ENCODE assay signal across 13 cellular contexts in the genomic region with DNA sequence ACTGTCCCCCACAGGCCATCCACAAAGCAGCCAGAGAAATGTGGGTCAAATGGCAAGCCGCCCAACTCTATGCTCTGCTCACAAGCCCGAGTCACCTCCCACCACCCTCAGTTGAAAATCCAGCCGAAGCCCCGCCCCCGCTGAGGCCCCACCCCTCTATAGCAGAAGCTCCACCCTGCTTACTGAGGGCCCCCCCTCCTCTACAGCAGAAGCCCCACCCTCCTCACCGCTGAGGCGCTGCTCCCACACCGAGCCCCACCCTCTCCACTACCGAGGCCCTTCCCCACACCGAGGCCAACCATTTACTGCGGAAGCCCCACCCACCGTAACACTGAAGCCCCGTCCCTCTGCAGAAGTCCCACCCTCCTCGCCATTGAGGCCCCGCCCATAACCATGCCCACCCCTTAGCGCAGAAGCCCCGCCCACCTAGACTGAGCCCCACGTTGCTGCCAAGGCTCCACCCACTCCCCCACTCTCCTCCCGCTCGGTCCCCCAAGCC. TPM values are rescaled to one million over a fixed set of nuclear protein-coding genes. Genes with fewer than 3 reads are reported as not detected.
DNase-seq lines count a peak whose midpoint lies in the region; ATAC-seq and TF ChIP-seq lines count a peak whose summit lies in the region.
"Had no signal": no experiment of that assay in that cellular context is flagged by ENCODE, and none has a peak within 500 bp of the region (broad histone marks: within the 10 kb centered on the region; RNA-seq: fewer than 3 reads in every experiment).

No MANE protein-coding gene starts in this region.

- no peaks in the 10 kb centered on the region for H3K79me2 ChIP-seq in osteoblast (ENCODE audit: insufficient read depth, low read length)

- no peak overlapping the region for H3K4me3 Mint-ChIP-seq in activated CD8-positive, alpha-beta memory T cell treated with anti-CD3 and anti-CD28 coated beads, Interleukin-2, amount 10 ng/mL, durations not matched to agents 7 days and 5 days
- H3K4me3 Mint-ChIP-seq in T-cell (no peak overlapping the region), glutamatergic neuron (ENCODE audit: unreplicated experiment) (no peak overlapping the region)

- no peaks in the 10 kb centered on the region for H3K4me1 Mint-ChIP-seq in activated CD8-positive, alpha-beta memory T cell treated with anti-CD3 and anti-CD28 coated beads, Interleukin-2, amount 10 ng/mL, durations not matched to agents 7 days and 5 days
- no peaks in the 10 kb centered on the region for H3K4me1 Mint-ChIP-seq in T-cell
- H3K4me1 Mint-ChIP-seq in glutamatergic neuron (ENCODE audit: low read depth, unreplicated experiment) = no peaks in the 10 kb centered on the region

- no peaks in the 10 kb centered on the region for H3K9me3 ChIP-seq in osteoblast (ENCODE audit: low read depth, low read length)
- H3K9me3 ChIP-seq: BLaER1, prostate gland had no signal

- POLR2A ChIA-PET in T-cell (lab: Charles Lee) = no interaction called here

- no peak overlapping the region for H3K4me3 ChIP-seq in osteoblast (ENCODE audit: insufficient read depth, low read length)
- H3K4me3 ChIP-seq: BLaER1, PC-9, prostate gland had no signal

- no peak overlapping the region for H3K4me2 ChIP-seq in osteoblast (ENCODE audit: insufficient read depth, low read length)
- H3K4me2 ChIP-seq: BLaER1, PC-9 had no signal

- no peak overlapping the region for H2AFZ ChIP-seq in osteoblast (ENCODE audit: low read length)
- H2AFZ ChIP-seq: PC-9 had no signal

- H3K36me3 Mint-ChIP-seq in activated CD8-positive, alpha-beta memory T cell treated with anti-CD3 and anti-CD28 coated beads, Interleukin-2, amount 10 ng/mL, durations not matched to agents 7 days and 5 days = peaks cover 12% of the 10 kb centered on the region
- H3K36me3 Mint-ChIP-seq in T-cell = peaks cover 14% of the 10 kb centered on the region
- no peaks in the 10 kb centered on the region for H3K36me3 Mint-ChIP-seq in glutamatergic neuron (ENCODE audit: unreplicated experiment)

- H3K36me3 ChIP-seq in osteoblast (ENCODE audit: insufficient read depth, low read length) = peaks cover 48% of the 10 kb centered on the region

- TF ChIP-seq CTCF in glutamatergic neuron (IDR thresholded peaks at IDR 0.05; ENCODE audit: partially characterized antibody, unreplicated experiment) = no peak
- TF ChIP-seq CTCF in osteoblast (IDR thresholded peaks at IDR 0.05; ENCODE audit: extremely low read depth, low read depth, low read length) = no peak

- no peaks in the 10 kb centered on the region for H3K9me3 Mint-ChIP-seq in activated CD8-positive, alpha-beta memory T cell treated with anti-CD3 and anti-CD28 coated beads, Interleukin-2, amount 10 ng/mL, durations not matched to agents 7 days and 5 days (ENCODE audit: low read depth)
- H3K9me3 Mint-ChIP-seq in T-cell (no peaks in the 10 kb centered on the region), glutamatergic neuron (ENCODE audit: unreplicated experiment) (peaks cover 7% of the 10 kb centered on the region)
- H3K9me3 Mint-ChIP-seq: activated T-helper 2 cell treated with anti-CD3 and anti-CD28 coated beads, Interferon-gamma antibody, Interleukin-2, Interleukin-4, amounts not matched to agents 10 μg/mL and 5 μg/mL and 100 μg/mL, durations not matched to agents 14 hours and 24 hours and 36 hours had no signal

- no peaks in the 10 kb centered on the region for H3K27me3 Mint-ChIP-seq in activated CD8-positive, alpha-beta memory T cell treated with anti-CD3 and anti-CD28 coated beads, Interleukin-2, amount 10 ng/mL, durations not matched to agents 7 days and 5 days
- no peaks in the 10 kb centered on the region for H3K27me3 Mint-ChIP-seq in T-cell
- H3K27me3 Mint-ChIP-seq in glutamatergic neuron (ENCODE audit: unreplicated experiment) = peaks cover 3% of the 10 kb centered on the region

- H3K27ac ChIP-seq in osteoblast (ENCODE audit: low read depth, low read length) = no peak overlapping the region
- H3K27ac ChIP-seq: BLaER1, HL-60, PC-9, prostate gland had no signal

- H3K4me1 ChIP-seq in osteoblast (ENCODE audit: insufficient read depth, low read length) = no peaks in the 10 kb centered on the region
- H3K4me1 ChIP-seq: BLaER1, prostate gland had no signal

- H3K27me3 ChIP-seq in osteoblast (ENCODE audit: insufficient read depth, low read length) = no peaks in the 10 kb centered on the region
- H3K27me3 ChIP-seq: BLaER1 had no signal

- no peak for DNase-seq in activated CD8-positive, alpha-beta memory T cell treated with anti-CD3 and anti-CD28 coated beads, Interleukin-2, amount 10 ng/mL, durations not matched to agents 7 days and 5 days
- no peak for DNase-seq in activated CD8-positive, alpha-beta memory T cell treated with anti-CD3 and anti-CD28 coated beads, Interleukin-2, amount 50 U/mL, for 4 hours
- DNase-seq in T-cell (peak in 3 of 34 experiments; percentile 4 to 12 (median 12)), glutamatergic neuron (peak; percentile 48), osteoblast (ENCODE audit: insufficient read length, low spot score, missing footprints) (no peak), NOMO-1 treated with dmso at 0.1 percent for 144 hours (lab: John Stamatoyannopoulos, UW; ENCODE audit: unreplicated experiment) (no peak)
- peak; percentile 27 for DNase-seq in stimulated activated naive CD8-positive, alpha-beta T cell treated with anti-CD3 and anti-CD28 coated beads, Interleukin-15, Interleukin-2, amounts not matched to agents 100 U/mL and 50 U/mL, for 24 hours
- DNase-seq: PC-9 had no signal

- no peak overlapping the region for H3K27ac Mint-ChIP-seq in activated CD8-positive, alpha-beta memory T cell treated with anti-CD3 and anti-CD28 coated beads, Interleukin-2, amount 10 ng/mL, durations not matched to agents 7 days and 5 days
- no peak overlapping the region for H3K27ac Mint-ChIP-seq in T-cell
- no peak overlapping the region for H3K27ac Mint-ChIP-seq in glutamatergic neuron (ENCODE audit: unreplicated experiment)
- H3K27ac Mint-ChIP-seq: activated T-helper 2 cell treated with anti-CD3 and anti-CD28 coated beads, Interferon-gamma antibody, Interleukin-2, Interleukin-4, amounts not matched to agents 10 μg/mL and 5 μg/mL and 100 μg/mL, durations not matched to agents 14 hours and 24 hours and 36 hours had no signal

- CTCF ChIA-PET in activated CD8-positive, alpha-beta memory T cell treated with anti-CD3 and anti-CD28 coated beads, Interleukin-2, amount 10 ng/mL, durations not matched to agents 7 days and 5 days (lab: Charles Lee) = no interaction called here
- CTCF ChIA-PET in T-cell (lab: Charles Lee) = no interaction called here

- ATAC-seq in activated CD8-positive, alpha-beta memory T cell treated with anti-CD3 and anti-CD28 coated beads, Interleukin-2, amount 10 ng/mL, durations not matched to agents 7 days and 5 days = peak; percentile 63
- peak in 3 of 4 experiments; percentile 35 to 66 (median 47) for ATAC-seq in T-cell (replicated peaks in 1 of 4)
- ATAC-seq in stimulated activated naive CD8-positive, alpha-beta T cell treated with anti-CD3 and anti-CD28 coated beads, Interleukin-15, Interleukin-2, amounts not matched to agents 100 U/mL and 50 U/mL, for 24 hours = peak; percentile 19
- ATAC-seq in HG02678 (IDR thresholded peaks at IDR 0.05; ENCODE audit: unreplicated experiment) = no peak

- H4K20me1 ChIP-seq in osteoblast (ENCODE audit: insufficient read depth, low read length) = peaks cover 7% of the 10 kb centered on the region
- H4K20me1 ChIP-seq: BLaER1 had no signal

RNA-seq across cellular contexts. Expression of a gene that starts 8.8 kb away (rescaled TPM):
- 10 to 100 TPM; 47.7 to 60.8 TPM for total RNA-seq in activated CD8-positive, alpha-beta memory T cell treated with anti-CD3 and anti-CD28 coated beads, Interleukin-2, amount 10 ng/mL, durations not matched to agents 7 days and 5 days
- total RNA-seq in T-cell (10 to 100 TPM; 27.5 to 46.4 (median 38.3) TPM), glutamatergic neuron (ENCODE audit: unreplicated experiment) (32.6 TPM), osteoblast (152 and 161 TPM in 2 replicates)

RNA-seq across cellular contexts. Expression of a gene that starts 39.6 kb away (rescaled TPM):
- 10 to 100 TPM; 15.7 to 20.1 TPM for total RNA-seq in activated CD8-positive, alpha-beta memory T cell treated with anti-CD3 and anti-CD28 coated beads, Interleukin-2, amount 10 ng/mL, durations not matched to agents 7 days and 5 days
- 10 to 100 TPM; 10.8 to 23.0 (median 19.5) TPM for total RNA-seq in T-cell
- 23.6 TPM for total RNA-seq in glutamatergic neuron (ENCODE audit: unreplicated experiment)
- total RNA-seq in osteoblast = 1.8 TPM in 2 replicates

RNA-seq across cellular contexts. Expression of a gene that starts 44.7 kb away (rescaled TPM):
- total RNA-seq in activated CD8-positive, alpha-beta memory T cell treated with anti-CD3 and anti-CD28 coated beads, Interleukin-2, amount 10 ng/mL, durations not matched to agents 7 days and 5 days = 10 to 100 TPM; 92.5 to 98.0 TPM
- total RNA-seq in T-cell (100 to 1,000 TPM in 2 of 5 donors, 10 to 100 TPM in 3; 71.8 to 103 (median 95.3) TPM), glutamatergic neuron (ENCODE audit: unreplicated experiment) (44.8 TPM), osteoblast (26.5 and 30.4 TPM in 2 replicates)

Comparison
In these comparisons a context has a peak if more than half of its experiments do, and no peak if none do; other contexts are left out.
1. DNase-seq: peak in glutamatergic neuron (single experiment) and stimulated activated naive CD8-positive, alpha-beta T cell treated with anti-CD3 and anti-CD28 coated beads, Interleukin-15, Interleukin-2, amounts not matched to agents 100 U/mL and 50 U/mL, for 24 hours (single experiment); none in activated CD8-positive, alpha-beta memory T cell treated with anti-CD3 and anti-CD28 coated beads, Interleukin-2, amount 10 ng/mL, durations not matched to agents 7 days and 5 days (single experiment), activated CD8-positive, alpha-beta memory T cell treated with anti-CD3 and anti-CD28 coated beads, Interleukin-2, amount 50 U/mL, for 4 hours (single experiment), osteoblast (single experiment) and NOMO-1 treated with dmso at 0.1 percent for 144 hours (single experiment).